Comparison of ENCODE assay signal across 10 cellular contexts in the genomic region with DNA sequence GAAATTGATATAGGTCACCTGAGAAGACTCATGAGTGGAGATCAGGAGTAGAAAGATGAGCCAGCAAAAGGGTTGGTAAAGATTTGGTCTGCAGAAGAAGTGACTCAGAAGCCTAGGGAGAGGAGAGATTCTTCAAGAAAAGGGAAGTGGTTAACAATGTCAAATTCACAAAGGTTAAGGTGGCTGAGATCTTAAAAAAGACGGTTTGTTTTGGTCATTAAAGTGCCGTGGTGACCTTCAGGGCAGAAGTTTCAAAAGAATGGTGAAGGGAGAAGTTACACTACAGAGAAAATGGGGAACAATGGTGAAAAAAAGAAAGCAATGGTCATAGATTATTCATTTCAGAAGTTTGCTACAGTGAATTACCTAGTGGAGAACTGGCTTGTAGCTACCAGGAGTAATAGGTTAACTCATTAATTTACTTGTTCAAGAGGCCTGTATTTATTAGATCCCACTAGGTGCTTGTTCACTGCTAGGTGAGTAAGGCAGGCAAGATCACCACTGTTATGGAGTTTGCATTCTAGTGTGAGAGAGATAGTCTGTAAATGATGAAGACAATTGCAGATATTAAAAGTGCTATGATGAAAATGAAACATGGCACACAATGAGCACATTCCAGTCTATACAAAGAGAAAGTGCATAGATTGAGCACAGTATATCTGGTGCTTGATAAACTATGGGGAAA. TPM values are rescaled to one million over a fixed set of nuclear protein-coding genes. Genes with fewer than 3 reads are reported as not detected.
DNase-seq lines count a peak whose midpoint lies in the region; ATAC-seq and TF ChIP-seq lines count a peak whose summit lies in the region.
"Had no signal": no experiment of that assay in that cellular context is flagged by ENCODE, and none has a peak within 500 bp of the region (broad histone marks: within the 10 kb centered on the region; RNA-seq: fewer than 3 reads in every experiment).

No MANE protein-coding gene starts in this region.

- no peak overlapping the region for H3K4me3 ChIP-seq in WERI-Rb-1 (ENCODE audit: low read depth, low read length)

- no peaks in the 10 kb centered on the region for H3K36me3 ChIP-seq in WERI-Rb-1

- no peak overlapping the region for H3K4me3 Mint-ChIP-seq in CD14-positive monocyte
- H3K4me3 Mint-ChIP-seq: CD4-positive, alpha-beta memory T cell; IgD-negative memory B cell had no signal

- H3K27me3 ChIP-seq in WERI-Rb-1 (ENCODE audit: insufficient read depth, low read depth, severe bottlenecking), result peaks cover 6% of the 10 kb centered on the region

- H3K9me3 Mint-ChIP-seq in CD14-positive monocyte, result no peaks in the 10 kb centered on the region
- H3K9me3 Mint-ChIP-seq: IgD-negative memory B cell had no signal

- H3K27ac ChIP-seq in WERI-Rb-1, result no peak overlapping the region

- H3K27me3 Mint-ChIP-seq in CD14-positive monocyte (ENCODE audit: low read depth in 3 of 3), result no peaks in the 10 kb centered on the region
- H3K27me3 Mint-ChIP-seq: CD4-positive, alpha-beta memory T cell; IgD-negative memory B cell had no signal

- no peaks in the 10 kb centered on the region for H3K9me3 ChIP-seq in WERI-Rb-1 (ENCODE audit: severe bottlenecking)

- TF ChIP-seq CTCF in CD14-positive monocyte (IDR thresholded peaks at IDR 0.05) (no peak), WERI-Rb-1 (IDR thresholded peaks at IDR 0.05; ENCODE audit: low read depth, low read length) (no peak)

- no peak overlapping the region for H3K27ac Mint-ChIP-seq in CD14-positive monocyte
- H3K27ac Mint-ChIP-seq: CD4-positive, alpha-beta memory T cell; IgD-negative memory B cell had no signal

- ATAC-seq in GM19324 (IDR thresholded peaks at IDR 0.05; ENCODE audit: low FRiP score, unreplicated experiment) (peak; percentile 79), HG03064 (IDR thresholded peaks at IDR 0.05; ENCODE audit: low read depth, unreplicated experiment) (peak; percentile 78)

- DNase-seq in CD14-positive monocyte (ENCODE audit: low spot score) (peak; percentile 72), OCI-M2 (lab: John Stamatoyannopoulos, UW; ENCODE audit: unreplicated experiment) (peak; percentile 37), NCI-H748 treated with DMSO at 0.1 percent for 48 hours (lab: John Stamatoyannopoulos, UW) (no peak), WERI-Rb-1 (no peak), anterior cingulate cortex (lab: John Stamatoyannopoulos, UW) (no peak), middle frontal gyrus (ENCODE audit: extremely low spot score, low spot score) (no peak)

- peaks cover 40% of the 10 kb centered on the region for H3K4me1 Mint-ChIP-seq in CD14-positive monocyte

- intact Hi-C loops in CD14-positive monocyte (cut with micrococcal nuclease), result loop anchor here in 1 of 2 donors (10.0 kb wide), 1 partner anchor 169 kb away; a partner anchor contains a TSS

- H3K36me3 Mint-ChIP-seq in CD14-positive monocyte, result peaks cover 0 to 3% of the 10 kb centered on the region in 2 donors
- H3K36me3 Mint-ChIP-seq: CD4-positive, alpha-beta memory T cell; IgD-negative memory B cell had no signal

RNA-seq across cellular contexts. Expression of a gene that starts 43.0 kb away (rescaled TPM):
- under 1 TPM; 0.08 to 0.31 TPM for polyA plus RNA-seq in CD14-positive monocyte

RNA-seq across cellular contexts. Expression of a gene that starts 43.3 kb away (rescaled TPM):
- 1 to 10 TPM; 1.2 to 1.8 TPM for polyA plus RNA-seq in CD14-positive monocyte

RNA-seq across cellular contexts. Expression of a gene that starts 59.0 kb away (rescaled TPM):
- 100 to 1,000 TPM; 351 to 403 TPM for polyA plus RNA-seq in CD14-positive monocyte

Comparison
In these comparisons a context has a peak if more than half of its experiments do, and no peak if none do; other contexts are left out.
1. DNase-seq: peak in CD14-positive monocyte (single experiment) and OCI-M2 (single experiment); none in NCI-H748 treated with DMSO at 0.1 percent for 48 hours (single experiment), WERI-Rb-1 (single experiment), anterior cingulate cortex (0 of 58) and middle frontal gyrus (single experiment).